9 cellular contexts compared by ENCODE assay signal in the genomic region with DNA sequence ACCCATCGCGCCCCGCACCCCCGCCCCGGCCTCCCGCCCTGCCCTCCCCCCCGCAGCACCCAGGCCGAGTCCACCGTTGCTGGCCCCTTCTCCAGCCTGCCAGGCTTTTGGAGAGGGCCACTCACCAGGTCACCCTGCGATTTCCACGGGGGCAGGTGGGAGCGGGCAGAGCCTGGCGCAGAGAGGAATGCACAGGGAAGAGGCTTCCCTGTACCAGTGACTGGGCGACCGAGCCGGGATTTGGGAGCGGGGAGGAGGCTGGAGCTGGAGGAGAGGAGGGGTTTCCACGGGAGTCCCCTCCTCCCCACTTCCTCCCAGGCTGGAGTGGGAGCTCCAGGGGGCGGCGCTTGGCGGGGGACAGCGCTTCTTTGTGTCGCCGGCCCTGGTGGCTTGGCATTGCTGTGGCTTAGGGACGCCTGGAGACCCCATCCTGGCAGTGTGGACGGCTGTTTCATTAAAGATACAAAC. TPM values are rescaled to one million over a fixed set of nuclear protein-coding genes. Genes with fewer than 3 reads are reported as not detected.
DNase-seq lines count a peak whose midpoint lies in the region; ATAC-seq and TF ChIP-seq lines count a peak whose summit lies in the region.
"Had no signal": no experiment of that assay in that cellular context is flagged by ENCODE, and none has a peak within 500 bp of the region (broad histone marks: within the 10 kb centered on the region; RNA-seq: fewer than 3 reads in every experiment).

No MANE protein-coding gene starts in this region.

- no peak for TF ChIP-seq CTCF in endothelial cell (IDR thresholded peaks at IDR 0.05; ENCODE audit: unreplicated experiment)
- no peak for TF ChIP-seq CTCF in lower lobe of right lung (IDR thresholded peaks at IDR 0.05)

- H3K4me3 ChIP-seq in lower lobe of right lung: peak overlapping the region; percentile 59

- peaks cover 2% of the 10 kb centered on the region for H3K27me3 Mint-ChIP-seq in endothelial cell (ENCODE audit: unreplicated experiment)
- H3K27me3 Mint-ChIP-seq in activated CD4-positive, alpha-beta memory T cell treated with anti-CD3 and anti-CD28 coated beads, Interleukin-2, amount 10 ng/mL, durations not matched to agents 7 days and 5 days: peaks cover 25% of the 10 kb centered on the region

- CTCF ChIA-PET in activated CD4-positive, alpha-beta memory T cell treated with anti-CD3 and anti-CD28 coated beads, Interleukin-2, amount 10 ng/mL, durations not matched to agents 7 days and 5 days (lab: Charles Lee): no interaction called here

- intact Hi-C loops in lower lobe of right lung (cut with DNase I): no loop called here

- no peaks in the 10 kb centered on the region for H3K36me3 ChIP-seq in lower lobe of right lung

- H3K27ac ChIP-seq in lower lobe of right lung (peak overlapping the region; percentile 51), temporal lobe (ENCODE audit: low read depth, low read length) (peak overlapping the region; percentile 79)
- H3K27ac ChIP-seq: KMS-11 had no signal

- POLR2A ChIA-PET in activated CD4-positive, alpha-beta memory T cell treated with anti-CD3 and anti-CD28 coated beads, Interleukin-2, amount 10 ng/mL, durations not matched to agents 7 days and 5 days (lab: Charles Lee): no interaction called here

- no peaks in the 10 kb centered on the region for H3K9me3 ChIP-seq in lower lobe of right lung

- no peaks in the 10 kb centered on the region for H3K9me3 Mint-ChIP-seq in endothelial cell (ENCODE audit: unreplicated experiment)
- no peaks in the 10 kb centered on the region for H3K9me3 Mint-ChIP-seq in activated CD4-positive, alpha-beta memory T cell treated with anti-CD3 and anti-CD28 coated beads, Interleukin-2, amount 10 ng/mL, durations not matched to agents 7 days and 5 days

- H3K4me1 Mint-ChIP-seq in endothelial cell (ENCODE audit: unreplicated experiment): peaks cover 23% of the 10 kb centered on the region
- H3K4me1 Mint-ChIP-seq in activated CD4-positive, alpha-beta memory T cell treated with anti-CD3 and anti-CD28 coated beads, Interleukin-2, amount 10 ng/mL, durations not matched to agents 7 days and 5 days: peaks cover 9% of the 10 kb centered on the region

- H3K4me1 ChIP-seq in lower lobe of right lung: peaks cover 21% of the 10 kb centered on the region

- H3K27me3 ChIP-seq in lower lobe of right lung (ENCODE audit: low read depth): no peaks in the 10 kb centered on the region

- peak overlapping the region; percentile 85 for H3K27ac Mint-ChIP-seq in endothelial cell (ENCODE audit: unreplicated experiment)
- no peak overlapping the region for H3K27ac Mint-ChIP-seq in activated CD4-positive, alpha-beta memory T cell treated with anti-CD3 and anti-CD28 coated beads, Interleukin-2, amount 10 ng/mL, durations not matched to agents 7 days and 5 days

- H3K4me3 Mint-ChIP-seq in endothelial cell (ENCODE audit: unreplicated experiment): peak overlapping the region; percentile 90
- H3K4me3 Mint-ChIP-seq in activated CD4-positive, alpha-beta memory T cell treated with anti-CD3 and anti-CD28 coated beads, Interleukin-2, amount 10 ng/mL, durations not matched to agents 7 days and 5 days: no peak overlapping the region

- peaks cover 4% of the 10 kb centered on the region for H3K36me3 Mint-ChIP-seq in endothelial cell (ENCODE audit: low read depth, unreplicated experiment)
- peaks cover 4% of the 10 kb centered on the region for H3K36me3 Mint-ChIP-seq in activated CD4-positive, alpha-beta memory T cell treated with anti-CD3 and anti-CD28 coated beads, Interleukin-2, amount 10 ng/mL, durations not matched to agents 7 days and 5 days (ENCODE audit: low read depth)

- peak; percentile 29 for ATAC-seq in GM18907 (IDR thresholded peaks at IDR 0.05; ENCODE audit: unreplicated experiment)
- ATAC-seq in lower lobe of right lung: peak; percentile 84
- ATAC-seq in HG03039 (IDR thresholded peaks at IDR 0.05; ENCODE audit: unreplicated experiment): no peak
- no peak for ATAC-seq in GM19023 (IDR thresholded peaks at IDR 0.05; ENCODE audit: unreplicated experiment)

- DNase-seq in NCI-H526 (lab: John Stamatoyannopoulos, UW) (peak; percentile 57 to 89), endothelial cell (ENCODE audit: low spot score) (peak; percentile 66), lower lobe of right lung (peak; percentile 60)
- no peak for DNase-seq in activated CD4-positive, alpha-beta memory T cell treated with anti-CD3 and anti-CD28 coated beads, Interleukin-2, amount 10 ng/mL, durations not matched to agents 7 days and 5 days

RNA-seq across cellular contexts. Expression of a gene that starts 19.3 kb away (rescaled TPM):
- 79.7 TPM for total RNA-seq in endothelial cell (ENCODE audit: unreplicated experiment)
- total RNA-seq in lower lobe of right lung: 43.3 TPM
- total RNA-seq in temporal lobe: 131 TPM
- total RNA-seq in activated CD4-positive, alpha-beta memory T cell treated with anti-CD3 and anti-CD28 coated beads, Interleukin-2, amount 10 ng/mL, durations not matched to agents 7 days and 5 days: 10 to 100 TPM; 24.7 to 25.2 TPM

RNA-seq across cellular contexts. Expression of a gene that starts 52.4 kb away (rescaled TPM):
- total RNA-seq in endothelial cell (ENCODE audit: unreplicated experiment) (not detected), lower lobe of right lung (not detected), temporal lobe (not detected)
- not detected for total RNA-seq in activated CD4-positive, alpha-beta memory T cell treated with anti-CD3 and anti-CD28 coated beads, Interleukin-2, amount 10 ng/mL, durations not matched to agents 7 days and 5 days

Comparison
In these comparisons a context has a peak if more than half of its experiments do, and no peak if none do; other contexts are left out.
1. ATAC-seq: peak in GM18907 (single experiment) and lower lobe of right lung (2 of 2); none in HG03039 (single experiment) and GM19023 (single experiment).